In genomic region chr10:97081621-97082235, GRCh38 we compare ENCODE assay signal across 1 cellular context.
A peak's percentile ranks its signal among the peaks of the same experiment; 100 is the strongest.
TF ChIP-seq lines count a peak whose summit lies in the region.

No MANE protein-coding gene starts in this region.

TF ChIP-seq in HepG2, 621 proteins besides CTCF, POLR2A, EP300 and RAD21 (continued from another document and continues in another):
- TF ChIP-seq ZBTB43 (CRISPR knock-in tag; conservative IDR thresholded peaks at IDR 0.05) (peak; percentile 93), PAX8 (CRISPR knock-in tag; IDR thresholded peaks at IDR 0.05; ENCODE audit: borderline replicate concordance) (no peak), HNF1B (CRISPR knock-in tag; IDR thresholded peaks at IDR 0.05) (0 out of 2 replicates have a peak, but pooled peaks have one; percentile 41), MIER2 (CRISPR knock-in tag; IDR thresholded peaks at IDR 0.05) (peak; percentile 99), CAMTA2 (CRISPR knock-in tag; IDR thresholded peaks at IDR 0.05; ENCODE audit: borderline replicate concordance) (0 out of 2 replicates have a peak, but pooled peaks have one; percentile 53), DNMT3B (CRISPR knock-in tag; conservative IDR thresholded peaks at IDR 0.05) (peak; percentile 98; the same call in 1 of the 2 replicates), ZFP36L2 (CRISPR knock-in tag; IDR thresholded peaks at IDR 0.05) (peak; percentile 97), ZNF230 (CRISPR knock-in tag; IDR thresholded peaks at IDR 0.05) (peak; percentile 85; the same call in 1 of the 2 replicates), PBX3 (CRISPR knock-in tag; IDR thresholded peaks at IDR 0.05; ENCODE audit: borderline replicate concordance) (peak; percentile 95), ZNF878 (CRISPR knock-in tag; IDR thresholded peaks at IDR 0.05) (0 out of 2 replicates have a peak, but pooled peaks have one; percentile 66), ETV5 (CRISPR knock-in tag; IDR thresholded peaks at IDR 0.05; ENCODE audit: borderline replicate concordance) (peak; percentile 61), ZNF235 (CRISPR knock-in tag; IDR thresholded peaks at IDR 0.05; ENCODE audit: borderline replicate concordance) (no peak), FOXP4 (CRISPR knock-in tag; IDR thresholded peaks at IDR 0.05) (peak; percentile 73), SCMH1 (CRISPR knock-in tag; IDR thresholded peaks at IDR 0.05; ENCODE audit: borderline replicate concordance) (no peak), SOX13 (IDR thresholded peaks at IDR 0.05) (no peak), SOX13 (CRISPR knock-in tag; conservative IDR thresholded peaks at IDR 0.05 in 1 of 2, IDR thresholded peaks at IDR 0.05 in 1 of 2) (peak in 1 of 2 experiments; percentile 75; a peak in 2 of 4 replicates), ZNF891 (CRISPR knock-in tag; IDR thresholded peaks at IDR 0.05) (peak; percentile 93), SNAI1 (CRISPR knock-in tag; IDR thresholded peaks at IDR 0.05; ENCODE audit: borderline replicate concordance) (0 out of 2 replicates have a peak, but pooled peaks have one; percentile 55), ZNF232 (CRISPR knock-in tag; IDR thresholded peaks at IDR 0.05; ENCODE audit: borderline replicate concordance) (peak; percentile 99), TRIM22 (IDR thresholded peaks at IDR 0.05) (no peak), STAT6 (CRISPR knock-in tag; IDR thresholded peaks at IDR 0.05; ENCODE audit: borderline replicate concordance) (no peak), RAD51 (IDR thresholded peaks at IDR 0.05; ENCODE audit: borderline replicate concordance) (no peak), ZNF615 (CRISPR knock-in tag; IDR thresholded peaks at IDR 0.05; ENCODE audit: borderline replicate concordance) (peak; percentile 78; the same call in 1 of the 2 replicates), ASH2L (IDR thresholded peaks at IDR 0.05; ENCODE audit: insufficient read length, low read depth, low read length) (no peak), CBX5 (CRISPR knock-in tag; IDR thresholded peaks at IDR 0.05; ENCODE audit: borderline replicate concordance) (peak; percentile 78; the same call in 1 of the 2 replicates), MYNN (CRISPR knock-in tag; IDR thresholded peaks at IDR 0.05; ENCODE audit: low read depth) (peak; percentile 96; the same call in 1 of the 2 replicates), ISX (CRISPR knock-in tag; conservative IDR thresholded peaks at IDR 0.05) (peak; percentile 99), THRA (CRISPR knock-in tag; IDR thresholded peaks at IDR 0.05; ENCODE audit: borderline replicate concordance) (peak; percentile 91), SP1 (IDR thresholded peaks at IDR 0.05) (no peak), SP1 (CRISPR knock-in tag; IDR thresholded peaks at IDR 0.05) (no peak), SKI (IDR thresholded peaks at IDR 0.05; ENCODE audit: partially characterized antibody) (no peak), NAIF1 (CRISPR knock-in tag; IDR thresholded peaks at IDR 0.05; ENCODE audit: borderline replicate concordance) (peak; percentile 80; the same call in 1 of the 2 replicates), ARID5B (CRISPR knock-in tag; IDR thresholded peaks at IDR 0.05) (peak; percentile 73), AKNA (CRISPR knock-in tag; IDR thresholded peaks at IDR 0.05; ENCODE audit: borderline replicate concordance) (peak; percentile 98), ZNF264 (CRISPR knock-in tag; IDR thresholded peaks at IDR 0.05) (peak; percentile 97)
